Comparison of ENCODE assay signal across 18 cellular contexts in genomic region chr5:134450374-134450773, GRCh38. TPM values are rescaled to one million over a fixed set of nuclear protein-coding genes. Genes with fewer than 3 reads are reported as not detected.
DNase-seq lines count a peak whose midpoint lies in the region; ATAC-seq and TF ChIP-seq lines count a peak whose summit lies in the region.
"Had no signal": no experiment of that assay in that cellular context is flagged by ENCODE, and none has a peak within 500 bp of the region (broad histone marks: within the 10 kb centered on the region; RNA-seq: fewer than 3 reads in every experiment).

No MANE protein-coding gene starts in this region.

- no peak overlapping the region for H3K4me2 ChIP-seq in IMR-90 (ENCODE audit: low read depth, low read length)

- no peak overlapping the region for H3K9ac ChIP-seq in IMR-90 (ENCODE audit: low read depth, low read length)

- H2AK9ac ChIP-seq in IMR-90 (replicated peaks; ENCODE audit: low read depth, low read length, poor library complexity) = no peak overlapping the region

- peaks cover 10% of the 10 kb centered on the region; the same call in 1 of the 2 replicates for H3K4me1 ChIP-seq in IMR-90 (ENCODE audit: control insufficient read depth, insufficient read depth, low read length)
- no peaks in the 10 kb centered on the region for H3K4me1 ChIP-seq in naive thymus-derived CD4-positive, alpha-beta T cell (ENCODE audit: control insufficient read depth in 2 of 2, insufficient read depth in 2 of 2, low read length in 2 of 2)
- no peaks in the 10 kb centered on the region for H3K4me1 ChIP-seq in effector memory CD4-positive, alpha-beta T cell (ENCODE audit: control insufficient read depth, insufficient read depth, low read length, poor library complexity, severe bottlenecking)

- no peak overlapping the region for H2BK5ac ChIP-seq in IMR-90 (ENCODE audit: low read depth, low read length, poor library complexity, severe bottlenecking)

- no peak for TF ChIP-seq CTCF in IMR-90 (conservative IDR thresholded peaks at IDR 0.05; ENCODE audit: low read depth, low read length)

- H3K36me3 Mint-ChIP-seq in naive thymus-derived CD4-positive, alpha-beta T cell = no peaks in the 10 kb centered on the region

- 0 out of 2 replicates have a peak overlapping the region, but pooled peaks have one; percentile 26 for H2AK5ac ChIP-seq in IMR-90 (ENCODE audit: low read depth, low read length)

- no peaks in the 10 kb centered on the region for H3K79me1 ChIP-seq in IMR-90 (ENCODE audit: low read depth in 1 of 2, low read length in 2 of 2)

- H3K14ac ChIP-seq in IMR-90 (replicated peaks; ENCODE audit: low read depth, low read length) = no peak overlapping the region

- no peak for ATAC-seq in IMR-90 (ENCODE audit: low read depth)
- ATAC-seq in naive thymus-derived CD4-positive, alpha-beta T cell = peak; percentile 37
- ATAC-seq in HG03025 (IDR thresholded peaks at IDR 0.05; ENCODE audit: low FRiP score, unreplicated experiment) = no peak

- CTCF ChIA-PET in IMR-90 (lab: Yijun Ruan, JAX) = no interaction called here
- CTCF ChIA-PET in naive thymus-derived CD4-positive, alpha-beta T cell (lab: Charles Lee) = no interaction called here

- no peaks in the 10 kb centered on the region for H3K36me3 ChIP-seq in IMR-90 (ENCODE audit: control insufficient read depth, insufficient read depth, low read length)
- no peaks in the 10 kb centered on the region for H3K36me3 ChIP-seq in naive thymus-derived CD4-positive, alpha-beta T cell (ENCODE audit: control insufficient read depth in 2 of 3, insufficient read depth in 3 of 3, low read length in 3 of 3)
- H3K36me3 ChIP-seq in effector memory CD4-positive, alpha-beta T cell (ENCODE audit: control insufficient read depth, insufficient read depth, low read length) = no peaks in the 10 kb centered on the region
- H3K36me3 ChIP-seq: SJSA1 had no signal

- H2BK120ac ChIP-seq in IMR-90 (ENCODE audit: low read depth, low read length) = no peak overlapping the region

- H3K4me3 ChIP-seq in IMR-90 (ENCODE audit: insufficient read depth, low read depth, low read length) = no peak overlapping the region
- H3K4me3 ChIP-seq in naive thymus-derived CD4-positive, alpha-beta T cell (ENCODE audit: low read length) = no peak overlapping the region
- H3K4me3 ChIP-seq in effector memory CD4-positive, alpha-beta T cell (ENCODE audit: insufficient read depth, low read depth, low read length, poor library complexity, severe bottlenecking) = no peak overlapping the region
- H3K4me3 ChIP-seq: SJSA1 had no signal

- H3K9me3 ChIP-seq in IMR-90 (ENCODE audit: control insufficient read depth, insufficient read depth, low read length) = no peaks in the 10 kb centered on the region
- H3K9me3 ChIP-seq in naive thymus-derived CD4-positive, alpha-beta T cell (ENCODE audit: control insufficient read depth in 2 of 3, low read length in 3 of 3) = no peaks in the 10 kb centered on the region
- H3K9me3 ChIP-seq in effector memory CD4-positive, alpha-beta T cell (ENCODE audit: control insufficient read depth, low read length) = no peaks in the 10 kb centered on the region
- H3K9me3 ChIP-seq: SJSA1 had no signal

- peaks cover 0 to 2% (median 0%) of the 10 kb centered on the region in 11 donors for H3K9me3 Mint-ChIP-seq in naive thymus-derived CD4-positive, alpha-beta T cell

- H2BK15ac ChIP-seq in IMR-90 (ENCODE audit: low read depth, low read length) = no peak overlapping the region

- dilution Hi-C loops in IMR-90 (cut with HindIII; ENCODE audit: low sequenced_read_pairs, unreplicated experiment) = no loop called here

- H3K56ac ChIP-seq in IMR-90 (ENCODE audit: extremely low read depth, insufficient read depth, low read length) = no peak overlapping the region

- peak overlapping the region; percentile 33; the same call in 1 of the 2 replicates for H4K91ac ChIP-seq in IMR-90 (ENCODE audit: insufficient read depth, low read depth, low read length)

- peaks cover 0 to 7% (median 0%) of the 10 kb centered on the region in 7 donors for H3K4me1 Mint-ChIP-seq in naive thymus-derived CD4-positive, alpha-beta T cell

- no peak overlapping the region for H4K8ac ChIP-seq in IMR-90 (ENCODE audit: low read depth in 2 of 2, low read length in 2 of 2)

- peaks cover 0 to 3% (median 0%) of the 10 kb centered on the region in 5 donors for H3K27me3 Mint-ChIP-seq in naive thymus-derived CD4-positive, alpha-beta T cell

- TF ChIP-seq POLR2A in IMR-90 (IDR thresholded peaks at IDR 0.05; ENCODE audit: low read depth, low read length) = no peak

- intact Hi-C loops in IMR-90 (cut with micrococcal nuclease) = no loop called here
- intact Hi-C loops in naive thymus-derived CD4-positive, alpha-beta T cell (cut with micrococcal nuclease) = no loop called here

- H3K27me3 ChIP-seq in IMR-90 (ENCODE audit: control insufficient read depth, insufficient read depth, low read length) = no peaks in the 10 kb centered on the region
- no peaks in the 10 kb centered on the region for H3K27me3 ChIP-seq in naive thymus-derived CD4-positive, alpha-beta T cell (ENCODE audit: control insufficient read depth in 2 of 2, insufficient read depth in 2 of 2, low read length in 2 of 2)
- no peaks in the 10 kb centered on the region for H3K27me3 ChIP-seq in effector memory CD4-positive, alpha-beta T cell (replicated peaks; ENCODE audit: control insufficient read depth, insufficient read depth, low read length, poor library complexity, severe bottlenecking)
- H3K27me3 ChIP-seq: SJSA1 had no signal

- H2BK20ac ChIP-seq in IMR-90 (ENCODE audit: low read depth, low read length) = no peak overlapping the region

- in situ Hi-C loops in IMR-90 (cut with MboI; ENCODE audit: low sequenced_read_pairs) = no loop called here

- H3K4me3 Mint-ChIP-seq in naive thymus-derived CD4-positive, alpha-beta T cell = no peak overlapping the region

- no peak overlapping the region for H2AFZ ChIP-seq in IMR-90 (replicated peaks; ENCODE audit: low read length, poor library complexity)

- H4K20me1 ChIP-seq in IMR-90 (ENCODE audit: insufficient read depth, low read length) = no peaks in the 10 kb centered on the region

- no peak overlapping the region for H3K27ac ChIP-seq in IMR-90 (ENCODE audit: insufficient read depth, low read length)
- no peak overlapping the region for H3K27ac ChIP-seq in naive thymus-derived CD4-positive, alpha-beta T cell (ENCODE audit: low read depth, low read length)
- no peak overlapping the region for H3K27ac ChIP-seq in effector memory CD4-positive, alpha-beta T cell (ENCODE audit: insufficient read depth, low read length, poor library complexity, severe bottlenecking)
- H3K27ac ChIP-seq: SJSA1 had no signal

- H3K4ac ChIP-seq in IMR-90 (ENCODE audit: low read depth, low read length) = no peak overlapping the region; the same call in 1 of the 2 replicates

- POLR2A ChIA-PET in IMR-90 (lab: Charles Lee; ENCODE audit: unreplicated experiment) = no interaction called here
- POLR2A ChIA-PET in naive thymus-derived CD4-positive, alpha-beta T cell (lab: Charles Lee) = no interaction called here

- H3K18ac ChIP-seq in IMR-90 (ENCODE audit: low read depth, low read length) = no peak overlapping the region

- H4K5ac ChIP-seq in IMR-90 (ENCODE audit: low read depth, low read length) = no peak overlapping the region

- DNase-seq in IMR-90 = no peak
- peak; percentile 78 for DNase-seq in MV-4-11 (lab: John Stamatoyannopoulos, UW)
- peak; percentile 78 for DNase-seq in SKM-1 treated with dmso at 0.1 percent for 144 hours (lab: John Stamatoyannopoulos, UW; ENCODE audit: unreplicated experiment)
- no peak for DNase-seq in naive thymus-derived CD4-positive, alpha-beta T cell
- no peak for DNase-seq in SW 1271 (lab: John Stamatoyannopoulos, UW)
- no peak for DNase-seq in ecto neural progenitor cell (ENCODE audit: low spot score)
- no peak for DNase-seq in effector memory CD4-positive, alpha-beta T cell
- DNase-seq: AML-193, DMS79 treated with DMSO at 0.1 percent for 48 hours, GOT3, NCI-H1092, NCI-H1694, NCI-H2107, NCI-H446, NCI-H748 treated with DMSO at 0.1 percent for 48 hours, T-helper 1 cell had no signal

- no TSS peak for BruUV-seq in IMR-90 (replicated peaks; lab: Mats Ljungman, UMichigan)

- no peak overlapping the region for H3K23ac ChIP-seq in IMR-90 (ENCODE audit: low read depth, low read length)

- no peak for TF ChIP-seq RAD21 in IMR-90 (IDR thresholded peaks at IDR 0.05; ENCODE audit: low read length)

- peak overlapping the region in 1 of 9 donors; percentile 39 for H3K27ac Mint-ChIP-seq in naive thymus-derived CD4-positive, alpha-beta T cell

- 0% methylated on average over 1 of the region's 2 CpGs; no CpG with 5 or more reads in 1 of the 2 experiments for WGBS in IMR-90 (ENCODE audit: extremely low coverage in 2 of 2, insufficient read length in 1 of 2), 2 experiments

- H3K9me1 ChIP-seq in IMR-90 (ENCODE audit: insufficient read depth, low read length) = peaks cover 11% of the 10 kb centered on the region; the same call in 1 of the 2 replicates

TF ChIP-seq in IMR-90, 13 proteins besides CTCF, POLR2A, EP300 and RAD21 (continues in another document):
- TF ChIP-seq NFE2L2 (IDR thresholded peaks at IDR 0.05; ENCODE audit: low read depth, low read length) = no peak
- TF ChIP-seq SMC3 (IDR thresholded peaks at IDR 0.05; ENCODE audit: low read depth, low read length) = no peak
- TF ChIP-seq USF2 (IDR thresholded peaks at IDR 0.05; ENCODE audit: low read depth, low read length) = no peak
- TF ChIP-seq MXI1 (IDR thresholded peaks at IDR 0.05; ENCODE audit: borderline replicate concordance, low read depth, low read length) = no peak
- TF ChIP-seq FOS (IDR thresholded peaks at IDR 0.05; ENCODE audit: low read depth, low read length) = no peak
- TF ChIP-seq MAFK (IDR thresholded peaks at IDR 0.05; ENCODE audit: low read depth, low read length) = no peak
- no peak for TF ChIP-seq MAZ (IDR thresholded peaks at IDR 0.05; ENCODE audit: borderline replicate concordance, low read depth, low read length)
- TF ChIP-seq BHLHE40 (IDR thresholded peaks at IDR 0.05; ENCODE audit: low read depth, low read length) = no peak

RNA-seq across cellular contexts. Expression of gene CDKN2AIPNL, which starts 38.7 kb away (rescaled TPM):
- total RNA-seq in IMR-90 (2012; rRNA removed) = 18.1 and 27.5 TPM in 2 replicates
- 11.1 and 14.0 TPM in 2 replicates for polyA plus RNA-seq in IMR-90 (2012; rRNA removed)
- 10.8 and 11.5 TPM in 2 replicates for polyA plus RNA-seq in IMR-90 (2012; cell fraction: cytosol; rRNA removed)
- 2.3 and 5.1 TPM in 2 replicates for polyA plus RNA-seq in IMR-90 (2012; cell fraction: nucleus; rRNA removed; ENCODE audit: low replicate concordance)
- total RNA-seq in naive thymus-derived CD4-positive, alpha-beta T cell = 10 to 100 TPM; 11.5 to 20.8 (median 16.8) TPM
- polyA plus RNA-seq in naive thymus-derived CD4-positive, alpha-beta T cell = 10 to 100 TPM; 25.8 to 29.1 TPM

Comparison
In these comparisons a context has a peak if more than half of its experiments do, and no peak if none do; other contexts are left out.
1. DNase-seq: peak in MV-4-11 (single experiment) and SKM-1 treated with dmso at 0.1 percent for 144 hours (single experiment); none in IMR-90 (single experiment), naive thymus-derived CD4-positive, alpha-beta T cell (0 of 9), SW 1271 (0 of 2), ecto neural progenitor cell (single experiment) and effector memory CD4-positive, alpha-beta T cell (0 of 3).